Comparison of ENCODE assay signal across 1 cellular context in genomic region chr7:73717025-73717807, GRCh38.
TF ChIP-seq lines count a peak whose summit lies in the region.

No MANE protein-coding gene starts in this region.

TF ChIP-seq in GM23338, 12 proteins besides CTCF, POLR2A, EP300 and RAD21 (continued from another document):
- TF ChIP-seq ZNF462 (CRISPR knock-in tag; IDR thresholded peaks at IDR 0.05) (no peak), CREB1 (CRISPR knock-in tag; IDR thresholded peaks at IDR 0.05; ENCODE audit: low read depth) (no peak), NANOG (IDR thresholded peaks at IDR 0.05; ENCODE audit: borderline replicate concordance) (no peak), STAT1 (IDR thresholded peaks at IDR 0.05; ENCODE audit: unreplicated experiment) (no peak), EZH2 (IDR thresholded peaks at IDR 0.05; ENCODE audit: low read depth, unreplicated experiment) (no peak)
